Comparison of ENCODE assay signal across 18 cellular contexts in genomic region chr16:56734429-56734828, GRCh38.
"Had no signal": no experiment of that assay in that cellular context is flagged by ENCODE, and none has a peak within 500 bp of the region (broad histone marks: within the 10 kb centered on the region; RNA-seq: fewer than 3 reads in every experiment).

No MANE protein-coding gene starts in this region.

- H3K36me3 ChIP-seq: ascending aorta, esophagus muscularis mucosa, thyroid gland, uterus had no signal

- H3K27ac Mint-ChIP-seq: activated naive CD4-positive, alpha-beta T cell treated with anti-CD3 and anti-CD28 coated beads, Interleukin-2, amount 50 U/mL, for 24 hours; immature natural killer cell; progenitor cell of endocrine pancreas had no signal

- H3K27ac ChIP-seq: ascending aorta, coronary artery, esophagus muscularis mucosa, thyroid gland, uterus had no signal

- H3K27me3 Mint-ChIP-seq: activated naive CD4-positive, alpha-beta T cell treated with anti-CD3 and anti-CD28 coated beads, Interleukin-2, amount 50 U/mL, for 24 hours; central memory CD8-positive, alpha-beta T cell; progenitor cell of endocrine pancreas had no signal

- H3K9me3 ChIP-seq: ascending aorta, esophagus muscularis mucosa, thyroid gland, uterus had no signal

- DNase-seq: activated CD4-positive, alpha-beta T cell treated with anti-CD3 and anti-CD28 coated beads, Interleukin-2, amount 50 U/mL, for 48 hours; activated gamma-delta T cell; immature natural killer cell; kidney glomerular epithelial cell; left ventricle myocardium superior; stimulated activated CD8-positive, alpha-beta memory T cell treated with anti-CD3 and anti-CD28 coated beads, Interleukin-4, amount 100 ng/mL, for 48 hours; stimulated activated naive CD4-positive, alpha-beta T cell treated with Interleukin-2 at 50 U/mL for 16 hours; T1000; thyroid gland; uterus had no signal

- H3K4me3 Mint-ChIP-seq: activated naive CD4-positive, alpha-beta T cell treated with anti-CD3 and anti-CD28 coated beads, Interleukin-2, amount 50 U/mL, for 24 hours; central memory CD8-positive, alpha-beta T cell; immature natural killer cell had no signal

- H3K27me3 ChIP-seq: ascending aorta, esophagus muscularis mucosa, thyroid gland, uterus had no signal

- ATAC-seq: activated CD4-positive, CD25-positive, alpha-beta regulatory T cell treated with anti-CD3 and anti-CD28 coated beads, Interleukin-2, amount 50 U/mL, for 24 hours; left ventricle myocardium superior had no signal

- H3K9me3 Mint-ChIP-seq: activated naive CD4-positive, alpha-beta T cell treated with anti-CD3 and anti-CD28 coated beads, Interleukin-2, amount 50 U/mL, for 24 hours; central memory CD8-positive, alpha-beta T cell; immature natural killer cell had no signal

- FAIRE-seq: endometrium had no signal

- H3K4me3 ChIP-seq: ascending aorta, coronary artery, esophagus muscularis mucosa, thyroid gland, uterus had no signal
